24 cellular contexts compared by ENCODE assay signal in genomic region chr17:11979795-11980194, GRCh38. TPM values are rescaled to one million over a fixed set of nuclear protein-coding genes. Genes with fewer than 3 reads are reported as not detected.
DNase-seq lines count a peak whose midpoint lies in the region; ATAC-seq, FAIRE-seq and TF ChIP-seq lines count a peak whose summit lies in the region.
"Had no signal": no experiment of that assay in that cellular context is flagged by ENCODE, and none has a peak within 500 bp of the region (broad histone marks: within the 10 kb centered on the region; RNA-seq: fewer than 3 reads in every experiment).

No MANE protein-coding gene starts in this region.

- CTCF ChIA-PET in HepG2 (lab: Yijun Ruan, JAX; ENCODE audit: low intra/inter-chr PET ratio, low total read pairs) (no interaction called here), K562 (lab: Yijun Ruan, JAX; ENCODE audit: low intra/inter-chr PET ratio) (no interaction called here)

- H3K4me2 ChIP-seq in HepG2 (ENCODE audit: low read depth, low read length) (no peak overlapping the region), K562 (ENCODE audit: insufficient read depth, low read length) (no peak overlapping the region)
- H3K4me2 ChIP-seq: BLaER1 had no signal

- no peak for ATAC-seq in HepG2
- no peak for ATAC-seq in right lobe of liver
- ATAC-seq in K562 = no peak
- ATAC-seq: GM12878 had no signal

- no peak overlapping the region for H3K9ac ChIP-seq in HepG2 (ENCODE audit: insufficient read depth, low read depth, low read length)
- H3K9ac ChIP-seq in K562 (ENCODE audit: insufficient read depth in 1 of 2, low read depth in 2 of 2, low read length in 2 of 2) = no peak overlapping the region
- H3K9ac ChIP-seq: BLaER1 had no signal

- 95% methylated on average over 3 of the region's 3 CpGs for WGBS in HepG2 (ENCODE audit: low lambda C conversion rate)
- 96% methylated on average over 3 of the region's 3 CpGs for WGBS in right lobe of liver (ENCODE audit: insufficient coverage, low coverage, low lambda C conversion rate, missing lambda C conversion rate)
- WGBS in K562 (ENCODE audit: insufficient coverage, low coverage, missing lambda C conversion rate) = 42% methylated on average over 3 of the region's 3 CpGs

- no peaks in the 10 kb centered on the region for H4K20me1 ChIP-seq in HepG2 (ENCODE audit: insufficient read depth, low read length)
- H4K20me1 ChIP-seq in K562 (replicated peaks; ENCODE audit: control insufficient read depth, insufficient read depth, low read length) = no peaks in the 10 kb centered on the region
- H4K20me1 ChIP-seq: BLaER1 had no signal

- H3K4me1 ChIP-seq in HepG2 (ENCODE audit: insufficient read depth, low read length) (no peaks in the 10 kb centered on the region), right lobe of liver (no peaks in the 10 kb centered on the region), K562 (replicated peaks in 1 of 2; ENCODE audit: control insufficient read depth in 2 of 2, insufficient read depth in 2 of 2, low read length in 2 of 2) (no peaks in the 10 kb centered on the region)
- H3K4me1 ChIP-seq: BE2C, BLaER1 had no signal

- H3K27me3 ChIP-seq in HepG2 (ENCODE audit: control insufficient read depth in 1 of 2, insufficient read depth in 2 of 2, low read length in 2 of 2) (no peaks in the 10 kb centered on the region), right lobe of liver (no peaks in the 10 kb centered on the region), K562 (ENCODE audit: control insufficient read depth in 2 of 2, insufficient read depth in 2 of 2, low read length in 2 of 2) (no peaks in the 10 kb centered on the region)
- H3K27me3 ChIP-seq: BE2C, BLaER1 had no signal

- FAIRE-seq in HepG2 (lab: Jason Lieb, UNC) (no peak), K562 (lab: Jason Lieb, UNC) (no peak)
- FAIRE-seq: GM12878, GM12892, GM18507 had no signal

- no peaks in the 10 kb centered on the region for H3K9me3 ChIP-seq in HepG2 (ENCODE audit: low read length)
- H3K9me3 ChIP-seq in right lobe of liver = no peaks in the 10 kb centered on the region
- no peaks in the 10 kb centered on the region for H3K9me3 ChIP-seq in K562 (replicated peaks; ENCODE audit: control insufficient read depth, insufficient read depth, low read depth, low read length)
- H3K9me3 ChIP-seq: BE2C, BLaER1 had no signal

- H3K9me1 ChIP-seq in K562 (ENCODE audit: control insufficient read depth, insufficient read depth, low read length) = no peaks in the 10 kb centered on the region

- intact Hi-C loops in HepG2 (cut with micrococcal nuclease; ENCODE audit: unreplicated experiment) = no loop called here
- intact Hi-C loops in right lobe of liver (cut with DNase I) = no loop called here
- intact Hi-C loops in K562 (cut with micrococcal nuclease) = loop anchor here (10.0 kb wide), 1 partner anchor 85 kb away; no protein-coding TSS in a partner anchor

- no peak overlapping the region for H3K27ac ChIP-seq in HepG2 (ENCODE audit: extremely low read length, insufficient read depth, low read length)
- no peak overlapping the region for H3K27ac ChIP-seq in right lobe of liver
- no peak overlapping the region for H3K27ac ChIP-seq in K562 (ENCODE audit: extremely low read depth, low read depth, low read length)
- H3K27ac ChIP-seq: 22Rv1, BLaER1 had no signal

- no peak for TF ChIP-seq CTCF in HepG2 (CRISPR knock-in tag; IDR thresholded peaks at IDR 0.05)
- TF ChIP-seq CTCF in right lobe of liver (IDR thresholded peaks at IDR 0.05) = no peak
- no peak for TF ChIP-seq CTCF in K562 (IDR thresholded peaks at IDR 0.05 in 2 of 3, conservative IDR thresholded peaks at IDR 0.05 in 1 of 3; ENCODE audit: insufficient read depth in 2 of 3, low read depth in 1 of 3, low read length in 3 of 3)

- no peak overlapping the region for H3K4me3 ChIP-seq in HepG2 (replicated peaks in 1 of 3; ENCODE audit: insufficient read depth in 1 of 3, low read depth in 2 of 3, low read length in 3 of 3)
- H3K4me3 ChIP-seq in right lobe of liver = no peak overlapping the region
- no peak overlapping the region for H3K4me3 ChIP-seq in K562
- H3K4me3 ChIP-seq: BLaER1, GM12878 had no signal

- no peaks in the 10 kb centered on the region for H3K79me2 ChIP-seq in HepG2 (ENCODE audit: insufficient read depth, low read length)
- no peaks in the 10 kb centered on the region for H3K79me2 ChIP-seq in K562 (ENCODE audit: control insufficient read depth, insufficient read depth, low read length)

- in situ Hi-C loops in HepG2 (cut with HindIII; ENCODE audit: extremely low pct_ligation_motif_present, low pct_unique_long_range_greater_than_20kb) (loop anchor here (10.0 kb wide), 1 partner anchor 1105 kb away; no protein-coding TSS in a partner anchor), K562 (cut with MboI) (loop anchor here (25.0 kb wide), 1 partner anchor 1092 kb away; no protein-coding TSS in a partner anchor)

- no peak for DNase-seq in HepG2 (ENCODE audit: low spot score)
- no peak for DNase-seq in right lobe of liver
- no peak for DNase-seq in K562 (ENCODE audit: extremely low read depth in 1 of 4, low spot score in 3 of 4)
- DNase-seq in kidney glomerular epithelial cell (lab: John Stamatoyannopoulos, UW) = no peak
- DNase-seq in H4 (ENCODE audit: low spot score) = no peak
- DNase-seq: ACHN; BE2C; C1 segment of cervical spinal cord; CD4-positive, alpha-beta memory T cell; CD4-positive, CD25-positive, alpha-beta regulatory T cell; CD8-positive, alpha-beta memory T cell; COR-L47; DMS 273 treated with DMSO at 0.1 percent for 48 hours; DMS153; DMS53; DMS79; DND-41; EL; GDM1 had no signal

- POLR2A ChIA-PET in HepG2 (lab: Yijun Ruan, JAX) (no interaction called here), K562 (lab: Yijun Ruan, JAX) (no interaction called here)

- TF ChIP-seq EP300 in HepG2 (IDR thresholded peaks at IDR 0.05; ENCODE audit: low read depth in 2 of 2, low read length in 2 of 2) (no peak), HepG2 (CRISPR knock-in tag; IDR thresholded peaks at IDR 0.05; ENCODE audit: borderline replicate concordance) (no peak), K562 (IDR thresholded peaks at IDR 0.05; ENCODE audit: low read length) (no peak)

- H3K36me3 ChIP-seq in HepG2 (replicated peaks in 1 of 2; ENCODE audit: control insufficient read depth in 1 of 2, insufficient read depth in 2 of 2, low read length in 2 of 2) (peaks cover 4 to 13% of the 10 kb centered on the region in 2 experiments), right lobe of liver (peaks cover 0 to 43% (median 5%) of the 10 kb centered on the region in 4 donors), K562 (ENCODE audit: control insufficient read depth, insufficient read depth, low read length) (no peaks in the 10 kb centered on the region)
- H3K36me3 ChIP-seq: BE2C had no signal

- BruUV-seq in HepG2 (replicated peaks; lab: Mats Ljungman, UMichigan) (no TSS peak), K562 (replicated peaks; lab: Mats Ljungman, UMichigan) (no TSS peak)

- H2AFZ ChIP-seq in HepG2 (ENCODE audit: low read length) (no peak overlapping the region), K562 (ENCODE audit: low read depth, low read length) (no peak overlapping the region)

- TF ChIP-seq RAD21 in HepG2 (CRISPR knock-in tag; IDR thresholded peaks at IDR 0.05) (no peak), K562 (CRISPR knock-in tag; conservative IDR thresholded peaks at IDR 0.05 in 1 of 2, IDR thresholded peaks at IDR 0.05 in 1 of 2) (no peak)

- TF ChIP-seq POLR2A in HepG2 (IDR thresholded peaks at IDR 0.05; ENCODE audit: insufficient read depth in 1 of 2, low read depth in 2 of 2, low read length in 2 of 2) (no peak), right lobe of liver (IDR thresholded peaks at IDR 0.05) (no peak), K562 (conservative IDR thresholded peaks at IDR 0.05) (no peak)

RNA-seq across cellular contexts. Expression of gene ZNF18, which starts 17.5 kb away (rescaled TPM):
- total RNA-seq in HepG2 (2016; rRNA removed; fragmentation: Illumina TruSeq; extraction: Trizol) = 5.4 and 6.7 TPM in 2 replicates
- total RNA-seq in HepG2 (2016; cell fraction: cytosol; rRNA removed; fragmentation: Illumina TruSeq; extraction: Trizol; ENCODE audit: low read depth) = 1.1 and 1.6 TPM in 2 replicates
- 5.9 and 6.1 TPM in 2 replicates for total RNA-seq in HepG2 (2016; cell fraction: insoluble cytoplasmic fraction; rRNA removed; fragmentation: Illumina TruSeq; extraction: Trizol)
- total RNA-seq in HepG2 (2016; cell fraction: membrane; rRNA removed; fragmentation: Illumina TruSeq; extraction: Trizol) = 3.9 and 4.0 TPM in 2 replicates
- total RNA-seq in HepG2 (2016; cell fraction: nucleus; rRNA removed; fragmentation: Illumina TruSeq; extraction: Trizol) = 5.6 and 7.6 TPM in 2 replicates
- 2.4 and 2.8 TPM in 2 replicates for polyA plus RNA-seq in HepG2 (2011; rRNA removed)
- 1.1 and 1.6 TPM in 2 replicates for polyA plus RNA-seq in HepG2 (2011; cell fraction: cytosol; rRNA removed)
- polyA plus RNA-seq in HepG2 (2011; cell fraction: nucleus; rRNA removed) = 3.0 and 3.6 TPM in 2 replicates
- 2.3 and 2.4 TPM in 2 replicates for polyA plus RNA-seq in HepG2 (2012)
- polyA plus RNA-seq in HepG2 (2016; cell fraction: cytosol; fragmentation: Illumina TruSeq; extraction: Trizol; ENCODE audit: low read depth) = 0.37 and 0.53 TPM in 2 replicates
- 4.1 and 4.2 TPM in 2 replicates for polyA plus RNA-seq in HepG2 (2016; cell fraction: insoluble cytoplasmic fraction; fragmentation: Illumina TruSeq; extraction: Trizol; ENCODE audit: low read depth)
- polyA plus RNA-seq in HepG2 (2016; cell fraction: membrane; fragmentation: Illumina TruSeq; extraction: Trizol; ENCODE audit: low read depth) = 1.0 and 1.3 TPM in 2 replicates
- 9.7 and 10.7 TPM in 2 replicates for polyA plus RNA-seq in HepG2 (2016; cell fraction: nucleus; fragmentation: Illumina TruSeq; extraction: Trizol; ENCODE audit: insufficient read depth, low read depth)
- 1.5 and 4.7 TPM in 2 replicates for polyA minus RNA-seq in HepG2 (2011; rRNA and poly(A)+ RNA removed; ENCODE audit: low replicate concordance)
- 1.7 and 1.9 TPM in 2 replicates for polyA minus RNA-seq in HepG2 (2011; cell fraction: cytosol; rRNA and poly(A)+ RNA removed)
- polyA minus RNA-seq in HepG2 (2011; cell fraction: nucleus; rRNA and poly(A)+ RNA removed) = 3.3 and 3.9 TPM in 2 replicates
- total RNA-seq in right lobe of liver = 1 to 10 TPM; 3.7 to 7.0 (median 4.2) TPM
- total RNA-seq in K562 (2011; cell fraction: chromatin; rRNA removed; ENCODE audit: low replicate concordance) = 4.3 and 7.7 TPM in 2 replicates
- 3.4 and 4.0 TPM in 2 replicates for total RNA-seq in K562 (2011; cell fraction: nucleolus; rRNA removed)
- 2.8 and 4.4 TPM in 2 replicates for total RNA-seq in K562 (2011; cell fraction: nucleoplasm; rRNA removed)
- total RNA-seq in K562 (2014; rRNA removed) = 3.1 and 3.4 TPM in 2 replicates
- 4.0 and 4.2 TPM in 2 replicates for total RNA-seq in K562 (2014; rRNA removed; fragmentation: Illumina TruSeq; extraction: Trizol)
- total RNA-seq in K562 (2015; rRNA removed; fragmentation: Illumina TruSeq; extraction: Trizol) = 3.7 and 3.9 TPM in 2 replicates
- total RNA-seq in K562 (2021) = 2.7 and 2.8 TPM in 2 replicates
- 5.0 and 5.7 TPM in 2 replicates for polyA plus RNA-seq in K562 (2011; rRNA removed)
- polyA plus RNA-seq in K562 (2011; cell fraction: cytosol; rRNA removed) = 1.4 and 2.5 TPM in 2 replicates
- 7.3 and 10.0 TPM in 2 replicates for polyA plus RNA-seq in K562 (2011; cell fraction: nucleus; rRNA removed)
- polyA plus RNA-seq in K562 (2012) = 2.2 and 2.3 TPM in 2 replicates
- 2.4 and 3.5 TPM in 2 replicates for polyA plus RNA-seq in K562 (2014; fragmentation: Illumina TruSeq; extraction: Trizol)
- polyA plus RNA-seq in K562 (2014; fragmentation: Nextera tagmentation; extraction: Ambion mirVana) = 1 to 10 TPM; 1.1 to 3.4 TPM
- polyA plus RNA-seq in K562 (2014; rRNA removed) = 2.4 and 2.7 TPM in 2 replicates
- polyA minus RNA-seq in K562 (2011; rRNA and poly(A)+ RNA removed) = 4.0 and 4.8 TPM in 2 replicates
- 1.0 and 1.7 TPM in 2 replicates for polyA minus RNA-seq in K562 (2011; cell fraction: cytosol; rRNA and poly(A)+ RNA removed)
- 2.0 and 4.0 TPM in 2 replicates for polyA minus RNA-seq in K562 (2011; cell fraction: nucleus; rRNA and poly(A)+ RNA removed)
- 4.2 and 4.4 TPM in 2 replicates for total RNA-seq in H4 (2014; rRNA removed; shearing (Covaris generic))

RNA-seq across cellular contexts. Expression of gene MAP2K4, which starts 40.9 kb away (rescaled TPM):
- total RNA-seq in HepG2 (2016; rRNA removed; fragmentation: Illumina TruSeq; extraction: Trizol) (35.6 and 53.7 TPM in 2 replicates), right lobe of liver (10 to 100 TPM; 14.9 to 23.7 (median 18.7) TPM), K562 (2014; rRNA removed) (7.7 and 10.4 TPM in 2 replicates), K562 (2014; rRNA removed; fragmentation: Illumina TruSeq; extraction: Trizol) (14.2 and 15.8 TPM in 2 replicates), K562 (2015; rRNA removed; fragmentation: Illumina TruSeq; extraction: Trizol) (12.8 and 14.0 TPM in 2 replicates), K562 (2021) (11.1 and 12.3 TPM in 2 replicates)
- 147 and 173 TPM in 2 replicates for total RNA-seq in HepG2 (2016; cell fraction: cytosol; rRNA removed; fragmentation: Illumina TruSeq; extraction: Trizol; ENCODE audit: low read depth)
- 35.5 and 51.0 TPM in 2 replicates for total RNA-seq in HepG2 (2016; cell fraction: insoluble cytoplasmic fraction; rRNA removed; fragmentation: Illumina TruSeq; extraction: Trizol)
- 57.5 and 61.4 TPM in 2 replicates for total RNA-seq in HepG2 (2016; cell fraction: membrane; rRNA removed; fragmentation: Illumina TruSeq; extraction: Trizol)
- total RNA-seq in HepG2 (2016; cell fraction: nucleus; rRNA removed; fragmentation: Illumina TruSeq; extraction: Trizol) = 26.1 and 28.8 TPM in 2 replicates
- polyA plus RNA-seq in HepG2 (2011; rRNA removed) (18.0 and 21.5 TPM in 2 replicates), K562 (2011; rRNA removed) (12.5 and 15.9 TPM in 2 replicates), K562 (2014; fragmentation: Illumina TruSeq; extraction: Trizol) (9.5 and 10.8 TPM in 2 replicates), K562 (2014; fragmentation: Nextera tagmentation; extraction: Ambion mirVana) (1 to 10 TPM; 3.0 to 4.0 TPM), K562 (2014; rRNA removed) (6.9 and 7.4 TPM in 2 replicates)
- 10.5 and 17.3 TPM in 2 replicates for polyA plus RNA-seq in HepG2 (2011; cell fraction: cytosol; rRNA removed)
- polyA plus RNA-seq in HepG2 (2011; cell fraction: nucleus; rRNA removed) = 7.9 and 9.3 TPM in 2 replicates
- 20.3 and 22.8 TPM in 2 replicates for polyA plus RNA-seq in HepG2 (2012)
- polyA plus RNA-seq in HepG2 (2016; cell fraction: cytosol; fragmentation: Illumina TruSeq; extraction: Trizol; ENCODE audit: low read depth) = 12.0 and 12.2 TPM in 2 replicates
- polyA plus RNA-seq in HepG2 (2016; cell fraction: insoluble cytoplasmic fraction; fragmentation: Illumina TruSeq; extraction: Trizol; ENCODE audit: low read depth) = 43.6 and 47.5 TPM in 2 replicates
- polyA plus RNA-seq in HepG2 (2016; cell fraction: membrane; fragmentation: Illumina TruSeq; extraction: Trizol; ENCODE audit: low read depth) = 25.8 and 28.1 TPM in 2 replicates
- 23.8 and 24.0 TPM in 2 replicates for polyA plus RNA-seq in HepG2 (2016; cell fraction: nucleus; fragmentation: Illumina TruSeq; extraction: Trizol; ENCODE audit: insufficient read depth, low read depth)
- polyA minus RNA-seq in HepG2 (2011; rRNA and poly(A)+ RNA removed; ENCODE audit: low replicate concordance) = 12.4 and 19.3 TPM in 2 replicates
- polyA minus RNA-seq in HepG2 (2011; cell fraction: cytosol; rRNA and poly(A)+ RNA removed) = 21.5 and 27.7 TPM in 2 replicates
- 34.8 and 42.8 TPM in 2 replicates for polyA minus RNA-seq in HepG2 (2011; cell fraction: nucleus; rRNA and poly(A)+ RNA removed)
- total RNA-seq in K562 (2011; cell fraction: chromatin; rRNA removed; ENCODE audit: low replicate concordance) = 6.6 and 20.0 TPM in 2 replicates
- total RNA-seq in K562 (2011; cell fraction: nucleolus; rRNA removed) = 3.5 and 5.9 TPM in 2 replicates
- 10.2 and 11.8 TPM in 2 replicates for total RNA-seq in K562 (2011; cell fraction: nucleoplasm; rRNA removed)
- polyA plus RNA-seq in K562 (2011; cell fraction: cytosol; rRNA removed) = 4.4 and 6.6 TPM in 2 replicates
- 6.6 and 9.0 TPM in 2 replicates for polyA plus RNA-seq in K562 (2011; cell fraction: nucleus; rRNA removed)
- 6.7 and 7.9 TPM in 2 replicates for polyA plus RNA-seq in K562 (2012)
- polyA minus RNA-seq in K562 (2011; rRNA and poly(A)+ RNA removed) = 28.3 and 31.0 TPM in 2 replicates
- polyA minus RNA-seq in K562 (2011; cell fraction: cytosol; rRNA and poly(A)+ RNA removed) = 6.6 and 13.7 TPM in 2 replicates
- polyA minus RNA-seq in K562 (2011; cell fraction: nucleus; rRNA and poly(A)+ RNA removed) = 6.3 and 12.1 TPM in 2 replicates
- 12.6 and 15.6 TPM in 2 replicates for total RNA-seq in H4 (2014; rRNA removed; shearing (Covaris generic))

Comparison
In these comparisons a context has a peak if more than half of its experiments do, and no peak if none do; other contexts are left out.
1. Of the 241 proteins assayed by ChIP-seq in both HepG2 and K562: peak only in HepG2: none; only in K562: MAFG; in both: MAFF and MAFK; in neither: 238.